Comparison of ENCODE assay signal across 8 cellular contexts in the genomic region with DNA sequence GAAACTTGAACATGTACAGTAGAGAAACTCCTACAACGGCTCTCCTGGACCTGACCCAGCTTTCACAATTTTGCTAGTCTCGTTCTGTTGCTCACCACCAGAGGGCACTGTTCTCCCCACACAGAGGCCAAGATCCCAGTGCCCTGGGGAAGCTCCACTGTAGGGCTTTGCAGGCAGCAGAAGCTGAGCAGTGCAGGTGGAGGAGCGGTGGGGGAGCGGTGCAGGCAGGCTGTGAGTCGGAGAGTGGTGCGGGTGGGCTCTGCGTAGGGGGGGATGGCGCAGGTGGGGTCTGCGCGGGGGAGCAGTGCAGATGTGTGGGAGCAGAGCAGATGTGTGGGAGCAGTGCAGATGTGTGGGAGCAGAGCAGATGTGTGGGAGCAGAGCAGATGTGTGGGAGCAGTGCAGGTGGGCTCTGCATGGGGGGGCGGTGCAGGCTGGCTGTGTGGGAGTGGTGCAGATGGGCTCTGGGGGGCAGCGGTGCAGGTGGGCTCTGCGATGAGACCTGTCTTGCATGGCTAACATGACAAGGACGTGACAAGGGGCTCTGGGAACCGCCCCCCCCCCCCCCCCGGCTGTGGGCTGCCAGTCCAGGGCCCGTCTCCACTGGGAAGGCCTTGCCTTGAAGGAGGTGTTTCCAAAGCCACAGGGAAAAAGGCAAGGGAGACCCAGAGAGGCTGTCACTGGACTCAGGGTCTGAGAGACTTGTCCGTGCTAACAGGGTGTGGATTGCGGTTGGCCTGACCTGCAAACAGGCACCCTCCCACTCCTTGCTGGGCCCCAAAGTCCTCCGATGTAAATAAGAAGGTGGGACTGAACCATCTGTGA. TPM values are rescaled to one million over a fixed set of nuclear protein-coding genes. Genes with fewer than 3 reads are reported as not detected.
DNase-seq lines count a peak whose midpoint lies in the region; ATAC-seq, FAIRE-seq and TF ChIP-seq lines count a peak whose summit lies in the region.

No MANE protein-coding gene starts in this region.

- no peaks in the 10 kb centered on the region for H3K36me3 ChIP-seq in HepG2 (replicated peaks in 1 of 2; ENCODE audit: control insufficient read depth in 1 of 2, insufficient read depth in 2 of 2, low read length in 2 of 2)

- peak; percentile 95 for TF ChIP-seq CTCF in choroid plexus epithelial cell (conservative IDR thresholded peaks at IDR 0.05; ENCODE audit: low read depth, low read length)
- TF ChIP-seq CTCF in HepG2 (CRISPR knock-in tag; IDR thresholded peaks at IDR 0.05) = peak; percentile 97

- no peak overlapping the region for H3K9ac ChIP-seq in HepG2 (ENCODE audit: insufficient read depth, low read depth, low read length)

- no peak overlapping the region for H2AFZ ChIP-seq in HepG2 (ENCODE audit: low read length)

- no peaks in the 10 kb centered on the region for H3K79me2 ChIP-seq in HepG2 (ENCODE audit: insufficient read depth, low read length)

- no TSS peak for BruUV-seq in HepG2 (replicated peaks; lab: Mats Ljungman, UMichigan)

- peak; percentile 99 for FAIRE-seq in HepG2 (lab: Jason Lieb, UNC)

- TF ChIP-seq RAD21 in HepG2 (CRISPR knock-in tag; IDR thresholded peaks at IDR 0.05) = peak; percentile 86

- no peak for TF ChIP-seq EP300 in HepG2 (IDR thresholded peaks at IDR 0.05; ENCODE audit: low read depth in 2 of 2, low read length in 2 of 2)
- TF ChIP-seq EP300 in HepG2 (CRISPR knock-in tag; IDR thresholded peaks at IDR 0.05; ENCODE audit: borderline replicate concordance) = no peak

- H3K27me3 ChIP-seq in HepG2 (ENCODE audit: control insufficient read depth in 1 of 2, insufficient read depth in 2 of 2, low read length in 2 of 2) = peaks cover 8 to 57% of the 10 kb centered on the region in 2 experiments; a peak in 4 of 5 replicates

- no peaks in the 10 kb centered on the region for H3K9me3 ChIP-seq in HepG2 (ENCODE audit: low read length)

- ATAC-seq in GM19043 (IDR thresholded peaks at IDR 0.05; ENCODE audit: low read depth, unreplicated experiment) = peak; percentile 89
- ATAC-seq in HG03432 (IDR thresholded peaks at IDR 0.05; ENCODE audit: unreplicated experiment) = peak; percentile 79
- peak; percentile 95 for ATAC-seq in HepG2

- H3K4me3 ChIP-seq in choroid plexus epithelial cell (ENCODE audit: low read depth, low read length) (no peak overlapping the region), HepG2 (replicated peaks in 1 of 3; ENCODE audit: insufficient read depth in 1 of 3, low read depth in 2 of 3, low read length in 3 of 3) (no peak overlapping the region; a peak in 1 of 6 replicates)

- no peak overlapping the region for H3K27ac ChIP-seq in HepG2 (ENCODE audit: extremely low read length, insufficient read depth, low read length)

- POLR2A ChIA-PET in HepG2 (lab: Yijun Ruan, JAX) = interaction anchor here (1.0 to 2.1 kb wide), 5 partner anchors 13 to 377 kb away, joined by 3 to 15 read pairs (median 4); a partner anchor contains a TSS

- intact Hi-C loops in HepG2 (cut with micrococcal nuclease; ENCODE audit: unreplicated experiment) = loop anchor here (1.0 kb wide), 3 partner anchors 24 to 51 kb away; no protein-coding TSS in a partner anchor

- in situ Hi-C loops in HepG2 (cut with HindIII; ENCODE audit: extremely low pct_ligation_motif_present, low pct_unique_long_range_greater_than_20kb) = loop anchor here (5.0 kb wide), 1 partner anchor 364 kb away; no protein-coding TSS in a partner anchor

- H4K20me1 ChIP-seq in HepG2 (ENCODE audit: insufficient read depth, low read length) = no peaks in the 10 kb centered on the region

- H3K4me2 ChIP-seq in HepG2 (ENCODE audit: low read depth, low read length) = peak overlapping the region; percentile 9; the same call in 1 of the 2 replicates

- peak; percentile 92 for DNase-seq in AG20443 (ENCODE audit: low spot score)
- peak; percentile 60 for DNase-seq in NCI-H524 treated with DMSO at 0.1 percent for 48 hours (lab: John Stamatoyannopoulos, UW)
- DNase-seq in activated CD4-positive, alpha-beta T cell treated with anti-CD3 and anti-CD28 coated beads for 48 hours = peak; percentile 82
- peak; percentile 93 for DNase-seq in choroid plexus epithelial cell (ENCODE audit: low read depth)
- peak; percentile 86 for DNase-seq in HepG2 (ENCODE audit: low spot score)
- DNase-seq in stimulated activated CD4-positive, alpha-beta T cell treated with anti-CD3 and anti-CD28 coated beads, TNF-alpha, amount 100 ng/mL, for 24 hours (ENCODE audit: low read depth in 3 of 3) = peak; percentile 58 to 72 (median 69)

- H3K4me1 ChIP-seq in HepG2 (ENCODE audit: insufficient read depth, low read length) = peaks cover 12% of the 10 kb centered on the region

- CTCF ChIA-PET in HepG2 (lab: Yijun Ruan, JAX; ENCODE audit: low intra/inter-chr PET ratio, low total read pairs) = interaction anchor here (2.0 to 2.3 kb wide), 2 partner anchors 24 to 362 kb away, joined by 32 read pairs; no protein-coding TSS in a partner anchor

- no peak for TF ChIP-seq POLR2A in HepG2 (IDR thresholded peaks at IDR 0.05; ENCODE audit: insufficient read depth in 1 of 2, low read depth in 2 of 2, low read length in 2 of 2)

- WGBS in HepG2 (ENCODE audit: low lambda C conversion rate) = 15% methylated on average over 20 of the region's 20 CpGs

RNA-seq across cellular contexts. Expression of a gene that starts 7.3 kb away (rescaled TPM):
- total RNA-seq in HepG2 (2016; rRNA removed; fragmentation: Illumina TruSeq; extraction: Trizol) = not detected in 2 replicates
- 0.09 TPM in 1 of 2 replicates, not detected in the other for total RNA-seq in HepG2 (2016; cell fraction: cytosol; rRNA removed; fragmentation: Illumina TruSeq; extraction: Trizol; ENCODE audit: low read depth)
- total RNA-seq in HepG2 (2016; cell fraction: insoluble cytoplasmic fraction; rRNA removed; fragmentation: Illumina TruSeq; extraction: Trizol) = not detected in 2 replicates
- 0.14 TPM in 1 of 2 replicates, not detected in the other for total RNA-seq in HepG2 (2016; cell fraction: membrane; rRNA removed; fragmentation: Illumina TruSeq; extraction: Trizol)
- not detected in 2 replicates for total RNA-seq in HepG2 (2016; cell fraction: nucleus; rRNA removed; fragmentation: Illumina TruSeq; extraction: Trizol)
- 0.04 TPM in 2 replicates for polyA plus RNA-seq in HepG2 (2011; rRNA removed)
- 0.04 and 0.12 TPM in 2 replicates for polyA plus RNA-seq in HepG2 (2011; cell fraction: cytosol; rRNA removed)
- polyA plus RNA-seq in HepG2 (2011; cell fraction: nucleus; rRNA removed) = 0.03 TPM in 1 of 2 replicates, not detected in the other
- 0.13 TPM in 1 of 2 replicates, not detected in the other for polyA plus RNA-seq in HepG2 (2012)
- polyA plus RNA-seq in HepG2 (2016; cell fraction: cytosol; fragmentation: Illumina TruSeq; extraction: Trizol; ENCODE audit: low read depth) = not detected in 2 replicates
- not detected in 2 replicates for polyA plus RNA-seq in HepG2 (2016; cell fraction: insoluble cytoplasmic fraction; fragmentation: Illumina TruSeq; extraction: Trizol; ENCODE audit: low read depth)
- polyA plus RNA-seq in HepG2 (2016; cell fraction: membrane; fragmentation: Illumina TruSeq; extraction: Trizol; ENCODE audit: low read depth) = not detected in 2 replicates
- not detected in 2 replicates for polyA plus RNA-seq in HepG2 (2016; cell fraction: nucleus; fragmentation: Illumina TruSeq; extraction: Trizol; ENCODE audit: insufficient read depth, low read depth)
- 0.16 TPM in 1 of 2 replicates, not detected in the other for polyA minus RNA-seq in HepG2 (2011; rRNA and poly(A)+ RNA removed; ENCODE audit: low replicate concordance)
- polyA minus RNA-seq in HepG2 (2011; cell fraction: cytosol; rRNA and poly(A)+ RNA removed) = not detected in 2 replicates
- polyA minus RNA-seq in HepG2 (2011; cell fraction: nucleus; rRNA and poly(A)+ RNA removed) = not detected in 2 replicates

RNA-seq across cellular contexts. Expression of a gene that starts 29.5 kb away (rescaled TPM):
- total RNA-seq in HepG2 (2016; rRNA removed; fragmentation: Illumina TruSeq; extraction: Trizol) = 2.5 and 3.1 TPM in 2 replicates
- 0.53 and 0.71 TPM in 2 replicates for total RNA-seq in HepG2 (2016; cell fraction: cytosol; rRNA removed; fragmentation: Illumina TruSeq; extraction: Trizol; ENCODE audit: low read depth)
- total RNA-seq in HepG2 (2016; cell fraction: insoluble cytoplasmic fraction; rRNA removed; fragmentation: Illumina TruSeq; extraction: Trizol) = 2.6 and 2.9 TPM in 2 replicates
- total RNA-seq in HepG2 (2016; cell fraction: membrane; rRNA removed; fragmentation: Illumina TruSeq; extraction: Trizol) = 3.0 and 3.1 TPM in 2 replicates
- 2.7 and 3.1 TPM in 2 replicates for total RNA-seq in HepG2 (2016; cell fraction: nucleus; rRNA removed; fragmentation: Illumina TruSeq; extraction: Trizol)
- polyA plus RNA-seq in HepG2 (2011; rRNA removed) = 11.8 and 16.9 TPM in 2 replicates
- polyA plus RNA-seq in HepG2 (2011; cell fraction: cytosol; rRNA removed) = 5.0 and 9.2 TPM in 2 replicates
- polyA plus RNA-seq in HepG2 (2011; cell fraction: nucleus; rRNA removed) = 5.8 and 9.5 TPM in 2 replicates
- 8.7 and 11.2 TPM in 2 replicates for polyA plus RNA-seq in HepG2 (2012)
- polyA plus RNA-seq in HepG2 (2016; cell fraction: cytosol; fragmentation: Illumina TruSeq; extraction: Trizol; ENCODE audit: low read depth) = 0.48 and 0.57 TPM in 2 replicates
- 2.9 and 3.2 TPM in 2 replicates for polyA plus RNA-seq in HepG2 (2016; cell fraction: insoluble cytoplasmic fraction; fragmentation: Illumina TruSeq; extraction: Trizol; ENCODE audit: low read depth)
- 1.8 and 2.0 TPM in 2 replicates for polyA plus RNA-seq in HepG2 (2016; cell fraction: membrane; fragmentation: Illumina TruSeq; extraction: Trizol; ENCODE audit: low read depth)
- 4.8 and 5.6 TPM in 2 replicates for polyA plus RNA-seq in HepG2 (2016; cell fraction: nucleus; fragmentation: Illumina TruSeq; extraction: Trizol; ENCODE audit: insufficient read depth, low read depth)
- polyA minus RNA-seq in HepG2 (2011; rRNA and poly(A)+ RNA removed; ENCODE audit: low replicate concordance) = 22.9 and 78.5 TPM in 2 replicates
- 5.3 and 10.4 TPM in 2 replicates for polyA minus RNA-seq in HepG2 (2011; cell fraction: cytosol; rRNA and poly(A)+ RNA removed)
- polyA minus RNA-seq in HepG2 (2011; cell fraction: nucleus; rRNA and poly(A)+ RNA removed) = 7.1 and 10.8 TPM in 2 replicates

RNA-seq across cellular contexts. Expression of a gene that starts 49.7 kb away (rescaled TPM):
- 150 and 191 TPM in 2 replicates for total RNA-seq in HepG2 (2016; rRNA removed; fragmentation: Illumina TruSeq; extraction: Trizol)
- total RNA-seq in HepG2 (2016; cell fraction: cytosol; rRNA removed; fragmentation: Illumina TruSeq; extraction: Trizol; ENCODE audit: low read depth) = 37.8 and 48.5 TPM in 2 replicates
- 147 and 157 TPM in 2 replicates for total RNA-seq in HepG2 (2016; cell fraction: insoluble cytoplasmic fraction; rRNA removed; fragmentation: Illumina TruSeq; extraction: Trizol)
- 80.6 and 88.9 TPM in 2 replicates for total RNA-seq in HepG2 (2016; cell fraction: membrane; rRNA removed; fragmentation: Illumina TruSeq; extraction: Trizol)
- total RNA-seq in HepG2 (2016; cell fraction: nucleus; rRNA removed; fragmentation: Illumina TruSeq; extraction: Trizol) = 128 and 140 TPM in 2 replicates
- polyA plus RNA-seq in HepG2 (2011; rRNA removed) = 15.2 and 31.3 TPM in 2 replicates
- polyA plus RNA-seq in HepG2 (2011; cell fraction: cytosol; rRNA removed) = 16.4 and 33.9 TPM in 2 replicates
- polyA plus RNA-seq in HepG2 (2011; cell fraction: nucleus; rRNA removed) = 56.9 and 85.9 TPM in 2 replicates
- 28.1 and 60.7 TPM in 2 replicates for polyA plus RNA-seq in HepG2 (2012)
- 43.8 and 46.7 TPM in 2 replicates for polyA plus RNA-seq in HepG2 (2016; cell fraction: cytosol; fragmentation: Illumina TruSeq; extraction: Trizol; ENCODE audit: low read depth)
- polyA plus RNA-seq in HepG2 (2016; cell fraction: insoluble cytoplasmic fraction; fragmentation: Illumina TruSeq; extraction: Trizol; ENCODE audit: low read depth) = 194 and 228 TPM in 2 replicates
- polyA plus RNA-seq in HepG2 (2016; cell fraction: membrane; fragmentation: Illumina TruSeq; extraction: Trizol; ENCODE audit: low read depth) = 51.9 and 53.7 TPM in 2 replicates
- 138 and 141 TPM in 2 replicates for polyA plus RNA-seq in HepG2 (2016; cell fraction: nucleus; fragmentation: Illumina TruSeq; extraction: Trizol; ENCODE audit: insufficient read depth, low read depth)
- polyA minus RNA-seq in HepG2 (2011; rRNA and poly(A)+ RNA removed; ENCODE audit: low replicate concordance) = 59.0 and 93.0 TPM in 2 replicates
- polyA minus RNA-seq in HepG2 (2011; cell fraction: cytosol; rRNA and poly(A)+ RNA removed) = 42.2 and 50.2 TPM in 2 replicates
- polyA minus RNA-seq in HepG2 (2011; cell fraction: nucleus; rRNA and poly(A)+ RNA removed) = 47.4 and 63.0 TPM in 2 replicates
